Comparison of ENCODE assay signal across 16 cellular contexts in genomic region chr11:107182983-107183382, GRCh38.
DNase-seq lines count a peak whose midpoint lies in the region; ATAC-seq lines count a peak whose summit lies in the region.
"Had no signal": no experiment of that assay in that cellular context is flagged by ENCODE, and none has a peak within 500 bp of the region (broad histone marks: within the 10 kb centered on the region; RNA-seq: fewer than 3 reads in every experiment).

No MANE protein-coding gene starts in this region.

- peak overlapping the region; percentile 19 for H3K27ac Mint-ChIP-seq in activated CD4-positive, alpha-beta T cell treated with anti-CD3 and anti-CD28 coated beads, Interleukin-2, amount 10 ng/mL, durations not matched to agents 7 days and 5 days

- H3K36me3 Mint-ChIP-seq in activated CD4-positive, alpha-beta T cell treated with anti-CD3 and anti-CD28 coated beads, Interleukin-2, amount 10 ng/mL, durations not matched to agents 7 days and 5 days (ENCODE audit: low read depth) = no peaks in the 10 kb centered on the region

- no peak overlapping the region for H3K4me3 Mint-ChIP-seq in activated CD4-positive, alpha-beta T cell treated with anti-CD3 and anti-CD28 coated beads, Interleukin-2, amount 10 ng/mL, durations not matched to agents 7 days and 5 days

- no peaks in the 10 kb centered on the region for H3K4me1 Mint-ChIP-seq in activated CD4-positive, alpha-beta T cell treated with anti-CD3 and anti-CD28 coated beads, Interleukin-2, amount 10 ng/mL, durations not matched to agents 7 days and 5 days

- CTCF ChIA-PET in activated CD4-positive, alpha-beta T cell treated with anti-CD3 and anti-CD28 coated beads, Interleukin-2, amount 10 ng/mL, durations not matched to agents 7 days and 5 days (lab: Charles Lee) = interaction anchor here (1.3 kb wide), 1 partner anchor 9 kb away, joined by 3 read pairs; no protein-coding TSS in a partner anchor

- POLR2A ChIA-PET in activated CD4-positive, alpha-beta T cell treated with anti-CD3 and anti-CD28 coated beads, Interleukin-2, amount 10 ng/mL, durations not matched to agents 7 days and 5 days (lab: Charles Lee) = no interaction called here

- ATAC-seq in HG03469 (IDR thresholded peaks at IDR 0.05; ENCODE audit: unreplicated experiment) = no peak
- ATAC-seq: HepG2 had no signal

- no peaks in the 10 kb centered on the region for H3K27me3 Mint-ChIP-seq in activated CD4-positive, alpha-beta T cell treated with anti-CD3 and anti-CD28 coated beads, Interleukin-2, amount 10 ng/mL, durations not matched to agents 7 days and 5 days

- peaks cover 2% of the 10 kb centered on the region for H3K9me3 Mint-ChIP-seq in activated CD4-positive, alpha-beta T cell treated with anti-CD3 and anti-CD28 coated beads, Interleukin-2, amount 10 ng/mL, durations not matched to agents 7 days and 5 days

- DNase-seq in activated CD4-positive, alpha-beta T cell treated with anti-CD3 and anti-CD28 coated beads, Interleukin-2, amount 10 ng/mL, durations not matched to agents 7 days and 5 days = no peak
- no peak for DNase-seq in activated CD4-positive, alpha-beta T cell treated with anti-CD3 and anti-CD28 coated beads, Interleukin-2, amount 50 U/mL, for 1 hour
- DNase-seq in SW480 (ENCODE audit: low spot score) = peak; percentile 23
- DNase-seq in kidney glomerular epithelial cell (lab: John Stamatoyannopoulos, UW) = peak; percentile 90
- DNase-seq in foreskin melanocyte = no peak
- no peak for DNase-seq in GM03348 (ENCODE audit: low spot score)
- no peak for DNase-seq in NCI-H1417 treated with DMSO at 0.1 percent for 48 hours (lab: John Stamatoyannopoulos, UW)
- DNase-seq: DMS153; MM.1S; NCI-H1105; NCI-H1930; NCI-H69; NK-92 treated with Interleukin-12 subunit alpha and Interleukin-12 subunit beta, amount 100 ng/mL, for 24 hours; OCI-M1 had no signal

Comparison
In these comparisons a context has a peak if more than half of its experiments do, and no peak if none do; other contexts are left out.
1. DNase-seq: peak in SW480 (single experiment) and kidney glomerular epithelial cell (single experiment); none in activated CD4-positive, alpha-beta T cell treated with anti-CD3 and anti-CD28 coated beads, Interleukin-2, amount 10 ng/mL, durations not matched to agents 7 days and 5 days (single experiment), activated CD4-positive, alpha-beta T cell treated with anti-CD3 and anti-CD28 coated beads, Interleukin-2, amount 50 U/mL, for 1 hour (single experiment), foreskin melanocyte (single experiment), GM03348 (single experiment) and NCI-H1417 treated with DMSO at 0.1 percent for 48 hours (single experiment).